Comparison of ENCODE assay signal across 8 cellular contexts in genomic region chr22:39309364-39309861, GRCh38. TPM values are rescaled to one million over a fixed set of nuclear protein-coding genes. Genes with fewer than 3 reads are reported as not detected.
DNase-seq lines count a peak whose midpoint lies in the region; ATAC-seq, FAIRE-seq and TF ChIP-seq lines count a peak whose summit lies in the region.

No MANE protein-coding gene starts in this region.

- peak overlapping the region in 1 of 2 experiments; percentile 56 for H3K14ac ChIP-seq in mesenchymal stem cell (ENCODE audit: low read length in 2 of 2)

- no peak overlapping the region for H3K23ac ChIP-seq in mesenchymal stem cell (ENCODE audit: low read length in 2 of 2)

- no peak for TF ChIP-seq EP300 in A549 (IDR thresholded peaks at IDR 0.05)
- no peak for TF ChIP-seq EP300 in K562 (IDR thresholded peaks at IDR 0.05; ENCODE audit: low read length)

- H3K36me3 ChIP-seq in HEK293 (ENCODE audit: control insufficient read depth in 2 of 2, insufficient read depth in 1 of 2, low read length in 2 of 2) = peaks cover 2 to 45% of the 10 kb centered on the region in 2 experiments
- H3K36me3 ChIP-seq in K562 (ENCODE audit: control insufficient read depth, insufficient read depth, low read length) = peaks cover 27% of the 10 kb centered on the region
- H3K36me3 ChIP-seq in mesenchymal stem cell (ENCODE audit: control insufficient read depth in 1 of 2, insufficient read depth in 2 of 2, low read depth in 1 of 2, low read length in 2 of 2) = peaks cover 31 to 41% of the 10 kb centered on the region in 2 experiments

- FAIRE-seq in A549 (lab: Jason Lieb, UNC) = no peak
- FAIRE-seq in K562 (lab: Jason Lieb, UNC) = no peak

- H2AFZ ChIP-seq in K562 (ENCODE audit: low read depth, low read length) (0 out of 2 replicates have a peak overlapping the region, but pooled peaks have one; percentile 39), mesenchymal stem cell (ENCODE audit: low read depth, low read length) (no peak overlapping the region)

- peaks cover 3% of the 10 kb centered on the region for H3K9me1 ChIP-seq in K562 (ENCODE audit: control insufficient read depth, insufficient read depth, low read length)

- BruUV-seq in K562 (replicated peaks; lab: Mats Ljungman, UMichigan) = no TSS peak

- ATAC-seq in A549 (peak; percentile 41 to 48), K562 (no peak), HG03439 (IDR thresholded peaks at IDR 0.05; ENCODE audit: unreplicated experiment) (no peak)

- no peak for DNase-seq in A549 (ENCODE audit: low read depth in 1 of 2, low spot score in 1 of 2)
- peak in 1 of 4 experiments; percentile 47 for DNase-seq in K562 (ENCODE audit: extremely low read depth in 1 of 4, low spot score in 3 of 4)
- DNase-seq in mesenchymal stem cell = peak; percentile 82
- DNase-seq in NCI-H2171 (lab: John Stamatoyannopoulos, UW) = no peak
- DNase-seq in epidermal melanocyte (ENCODE audit: insufficient read length, low spot score) = no peak
- DNase-seq in NCI-H187 treated with DMSO at 0.1 percent for 48 hours (lab: John Stamatoyannopoulos, UW) = no peak

- H3K27ac ChIP-seq in A549 (peak overlapping the region; percentile 94 to 95), HEK293 (ENCODE audit: extremely low read depth, low read depth, low read length) (peak overlapping the region; percentile 49), K562 (ENCODE audit: extremely low read depth, low read depth, low read length) (peak overlapping the region; percentile 55; the same call in 1 of the 3 replicates), mesenchymal stem cell (ENCODE audit: low read length, poor library complexity, severe bottlenecking) (peak overlapping the region; percentile 89)

- H3K9ac ChIP-seq in K562 (ENCODE audit: insufficient read depth in 1 of 2, low read depth in 2 of 2, low read length in 2 of 2) = 0 out of 4 replicates have a peak overlapping the region, but pooled peaks of 1 of the 2 experiments have one; percentile 3
- H3K9ac ChIP-seq in mesenchymal stem cell (ENCODE audit: low read length) = no peak overlapping the region

- peaks cover 31% of the 10 kb centered on the region for H4K20me1 ChIP-seq in K562 (replicated peaks; ENCODE audit: control insufficient read depth, insufficient read depth, low read length)

- CTCF ChIA-PET in A549 (lab: Yijun Ruan, JAX) (interaction anchor here (0.6 to 4.6 kb wide), 12 partner anchors 9 to 138 kb away, joined by 3 to 96 read pairs (median 4); partner anchors contain the start of gene PDGFB), HEK293 (lab: Yijun Ruan, JAX) (interaction anchor here (0.5 to 2.5 kb wide), 11 partner anchors 9 to 1663 kb away, joined by 3 to 23 read pairs (median 5); partner anchors contain the start of gene PDGFB), K562 (lab: Yijun Ruan, JAX; ENCODE audit: low intra/inter-chr PET ratio) (no interaction called here)

- H2BK12ac ChIP-seq in mesenchymal stem cell (ENCODE audit: low read length in 2 of 2) = peak overlapping the region; percentile 22 to 96

- peak overlapping the region; percentile 52 for H4K91ac ChIP-seq in mesenchymal stem cell (ENCODE audit: low read length)

- H3K4me3 ChIP-seq in A549 (no peak overlapping the region), HEK293 (ENCODE audit: low read depth, low read length) (no peak overlapping the region), K562 (no peak overlapping the region), mesenchymal stem cell (ENCODE audit: insufficient read depth in 1 of 2, low read depth in 1 of 2, low read length in 2 of 2) (peak overlapping the region in 1 of 2 experiments; percentile 46)

- intact Hi-C loops in K562 (cut with micrococcal nuclease) = loop anchor here (10.0 kb wide), 1 partner anchor 65 kb away; the partner anchor contains the start of gene PDGFB

- no peak overlapping the region for H4K8ac ChIP-seq in mesenchymal stem cell (ENCODE audit: low read length)

- H3K4me2 ChIP-seq in A549 = peak overlapping the region; percentile 83
- H3K4me2 ChIP-seq in K562 (ENCODE audit: insufficient read depth, low read length) = peak overlapping the region; percentile 52; the same call in 1 of the 2 replicates
- peak overlapping the region; percentile 15 for H3K4me2 ChIP-seq in mesenchymal stem cell (ENCODE audit: low read length, poor library complexity, severe bottlenecking)

- H2BK120ac ChIP-seq in mesenchymal stem cell (ENCODE audit: low read depth, low read length) = peak overlapping the region; percentile 1

- peak overlapping the region; percentile 84 to 92 for H3K18ac ChIP-seq in mesenchymal stem cell (ENCODE audit: low read depth in 1 of 2, low read length in 2 of 2)

- no peaks in the 10 kb centered on the region for H3K9me3 ChIP-seq in A549
- H3K9me3 ChIP-seq in HEK293 (ENCODE audit: control insufficient read depth, insufficient read depth, low read depth, low read length) = no peaks in the 10 kb centered on the region
- no peaks in the 10 kb centered on the region for H3K9me3 ChIP-seq in K562 (replicated peaks; ENCODE audit: control insufficient read depth, insufficient read depth, low read depth, low read length)
- no peaks in the 10 kb centered on the region for H3K9me3 ChIP-seq in mesenchymal stem cell (ENCODE audit: control insufficient read depth, low read length)

- peaks cover 57% of the 10 kb centered on the region for H3K4me1 ChIP-seq in A549
- no peaks in the 10 kb centered on the region for H3K4me1 ChIP-seq in HEK293 (ENCODE audit: control insufficient read depth, insufficient read depth, low read length)
- H3K4me1 ChIP-seq in K562 (replicated peaks in 1 of 2; ENCODE audit: control insufficient read depth in 2 of 2, insufficient read depth in 2 of 2, low read length in 2 of 2) = peaks cover 6 to 46% of the 10 kb centered on the region in 2 experiments; a peak in 4 of 5 replicates
- H3K4me1 ChIP-seq in mesenchymal stem cell (ENCODE audit: control insufficient read depth, insufficient read depth, low read depth, low read length) = peaks cover 62% of the 10 kb centered on the region

- POLR2A ChIA-PET in A549 (lab: Yijun Ruan, JAX) = interaction anchor here (1.2 to 3.4 kb wide), 2 partner anchors 10 to 157 kb away, joined by 3 to 33 read pairs; partner anchors contain the start of genes CBX7 and RPL3
- POLR2A ChIA-PET in HEK293 (lab: Yijun Ruan, JAX) = interaction anchor here (0.6 to 4.7 kb wide), 13 partner anchors 9 to 220 kb away, joined by 3 to 93 read pairs (median 5); partner anchors contain the start of genes CBX7, PDGFB and RPL3
- POLR2A ChIA-PET in K562 (lab: Yijun Ruan, JAX) = interaction anchor here (0.6 to 3.1 kb wide), 5 partner anchors 10 to 162 kb away, joined by 3 to 27 read pairs (median 3); partner anchors contain the start of genes CBX7 and RPL3

- no peak for TF ChIP-seq CTCF in A549 (IDR thresholded peaks at IDR 0.05)
- TF ChIP-seq CTCF in HEK293 (tag by site-specific recombination; IDR thresholded peaks at IDR 0.05) = 0 out of 2 replicates have a peak, but pooled peaks have one; percentile 19
- peak; percentile 8 to 42 (median 22); a peak in 5 of 6 replicates for TF ChIP-seq CTCF in K562 (IDR thresholded peaks at IDR 0.05 in 2 of 3, conservative IDR thresholded peaks at IDR 0.05 in 1 of 3; ENCODE audit: insufficient read depth in 2 of 3, low read depth in 1 of 3, low read length in 3 of 3)

- peak overlapping the region; percentile 32 to 80 for H3K4ac ChIP-seq in mesenchymal stem cell (ENCODE audit: low read depth in 1 of 2, low read length in 2 of 2)

- peaks cover 7% of the 10 kb centered on the region for H3K79me2 ChIP-seq in K562 (ENCODE audit: control insufficient read depth, insufficient read depth, low read length)

- TF ChIP-seq POLR2A in A549 (IDR thresholded peaks at IDR 0.05; ENCODE audit: low read length) (no peak), K562 (conservative IDR thresholded peaks at IDR 0.05) (no peak)

- in situ Hi-C loops in K562 (cut with MboI) = loop anchor here (5.0 kb wide), 1 partner anchor 137 kb away; no protein-coding TSS in a partner anchor

- H2AK5ac ChIP-seq in mesenchymal stem cell (ENCODE audit: low read length, severe bottlenecking) = peak overlapping the region; percentile 82

- TF ChIP-seq RAD21 in A549 (conservative IDR thresholded peaks at IDR 0.05 in 1 of 2, IDR thresholded peaks at IDR 0.05 in 1 of 2) (0 out of 5 replicates have a peak, but pooled peaks of 1 of the 2 experiments have one; percentile 1), K562 (CRISPR knock-in tag; conservative IDR thresholded peaks at IDR 0.05 in 1 of 2, IDR thresholded peaks at IDR 0.05 in 1 of 2) (no peak)

- no peaks in the 10 kb centered on the region for H3K27me3 ChIP-seq in K562 (ENCODE audit: control insufficient read depth in 2 of 2, insufficient read depth in 2 of 2, low read length in 2 of 2)
- no peaks in the 10 kb centered on the region for H3K27me3 ChIP-seq in mesenchymal stem cell (ENCODE audit: control insufficient read depth in 1 of 2, insufficient read depth in 1 of 2, low read length in 2 of 2)

- peak overlapping the region; percentile 25 for H2BK5ac ChIP-seq in mesenchymal stem cell (ENCODE audit: low read depth, low read length, poor library complexity, severe bottlenecking)

- H2BK15ac ChIP-seq in mesenchymal stem cell (ENCODE audit: low read depth, poor library complexity, severe bottlenecking) = no peak overlapping the region

- H3K79me1 ChIP-seq in mesenchymal stem cell (replicated peaks; ENCODE audit: low read length, poor library complexity, severe bottlenecking) = no peaks in the 10 kb centered on the region

- WGBS in A549 (ENCODE audit: missing lambda C conversion rate) = 53% methylated on average over 12 of the region's 18 CpGs
- WGBS in K562 (ENCODE audit: insufficient coverage, low coverage, missing lambda C conversion rate) = 66% methylated on average over 15 of the region's 18 CpGs
- WGBS in mesenchymal stem cell = 35% methylated on average over 18 of the region's 18 CpGs

RNA-seq across cellular contexts. Expression of gene RPL3, which starts 10.0 kb away (rescaled TPM):
- 1,852 and 1,921 TPM in 2 replicates for polyA plus RNA-seq in A549 (2011; rRNA removed)
- 3,052 and 3,485 TPM in 2 replicates for polyA plus RNA-seq in A549 (2012; cell fraction: cytosol; rRNA removed)
- 1,995 and 2,105 TPM in 2 replicates for polyA plus RNA-seq in A549 (2012; cell fraction: nucleus; rRNA removed)
- polyA plus RNA-seq in A549 (2017; fragmentation: RNase III; extraction: RNeasy Plus Mini Kit Qiagen cat#74134 plus additional on column Dnase treatment) = 1,908 to 2,151 TPM (median 1,965 TPM) in 3 replicates
- 1,682 and 1,944 TPM in 2 replicates for polyA minus RNA-seq in A549 (2011; rRNA and poly(A)+ RNA removed)
- 772 and 1,506 TPM in 2 replicates for total RNA-seq in K562 (2011; cell fraction: chromatin; rRNA removed; ENCODE audit: low replicate concordance)
- total RNA-seq in K562 (2011; cell fraction: nucleolus; rRNA removed) = 1,570 and 1,591 TPM in 2 replicates
- total RNA-seq in K562 (2011; cell fraction: nucleoplasm; rRNA removed) = 1,390 and 1,690 TPM in 2 replicates
- 2,245 and 2,417 TPM in 2 replicates for total RNA-seq in K562 (2014; rRNA removed)
- total RNA-seq in K562 (2014; rRNA removed; fragmentation: Illumina TruSeq; extraction: Trizol) = 1,384 and 1,624 TPM in 2 replicates
- 1,989 and 2,037 TPM in 2 replicates for total RNA-seq in K562 (2015; rRNA removed; fragmentation: Illumina TruSeq; extraction: Trizol)
- 1,960 and 1,995 TPM in 2 replicates for total RNA-seq in K562 (2021)
- 3,220 and 3,989 TPM in 2 replicates for polyA plus RNA-seq in K562 (2011; rRNA removed)
- 4,199 and 5,450 TPM in 2 replicates for polyA plus RNA-seq in K562 (2011; cell fraction: cytosol; rRNA removed)
- 2,091 and 2,598 TPM in 2 replicates for polyA plus RNA-seq in K562 (2011; cell fraction: nucleus; rRNA removed)
- polyA plus RNA-seq in K562 (2012) = 3,035 and 4,256 TPM in 2 replicates
- 2,565 and 2,747 TPM in 2 replicates for polyA plus RNA-seq in K562 (2014; fragmentation: Illumina TruSeq; extraction: Trizol)
- polyA plus RNA-seq in K562 (2014; fragmentation: Nextera tagmentation; extraction: Ambion mirVana) = 1,000 to 10,000 TPM; 3,338 to 4,066 TPM
- 2,749 and 3,057 TPM in 2 replicates for polyA plus RNA-seq in K562 (2014; rRNA removed)
- 1,664 and 1,688 TPM in 2 replicates for polyA minus RNA-seq in K562 (2011; rRNA and poly(A)+ RNA removed)
- 1,079 and 1,282 TPM in 2 replicates for polyA minus RNA-seq in K562 (2011; cell fraction: cytosol; rRNA and poly(A)+ RNA removed)
- polyA minus RNA-seq in K562 (2011; cell fraction: nucleus; rRNA and poly(A)+ RNA removed) = 554 and 1,072 TPM in 2 replicates
- polyA plus RNA-seq in mesenchymal stem cell (2013, experiment 1 of 2) = 1,826 TPM
- 1,787 TPM for polyA plus RNA-seq in mesenchymal stem cell (2013, experiment 2 of 2)

RNA-seq across cellular contexts. Expression of gene SYNGR1, which starts 40.4 kb away (rescaled TPM):
- 6.7 and 7.9 TPM in 2 replicates for polyA plus RNA-seq in A549 (2011; rRNA removed)
- polyA plus RNA-seq in A549 (2012; cell fraction: cytosol; rRNA removed) = 27.4 and 39.6 TPM in 2 replicates
- 41.2 and 57.0 TPM in 2 replicates for polyA plus RNA-seq in A549 (2012; cell fraction: nucleus; rRNA removed)
- polyA plus RNA-seq in A549 (2017; fragmentation: RNase III; extraction: RNeasy Plus Mini Kit Qiagen cat#74134 plus additional on column Dnase treatment) = 10.9 to 14.5 TPM (median 11.7 TPM) in 3 replicates
- 2.6 and 5.5 TPM in 2 replicates for polyA minus RNA-seq in A549 (2011; rRNA and poly(A)+ RNA removed)
- total RNA-seq in K562 (2011; cell fraction: chromatin; rRNA removed; ENCODE audit: low replicate concordance) = 9.8 and 30.7 TPM in 2 replicates
- 20.4 and 25.8 TPM in 2 replicates for total RNA-seq in K562 (2011; cell fraction: nucleolus; rRNA removed)
- 17.7 and 21.5 TPM in 2 replicates for total RNA-seq in K562 (2011; cell fraction: nucleoplasm; rRNA removed)
- total RNA-seq in K562 (2014; rRNA removed) = 3.6 and 6.9 TPM in 2 replicates
- 1.4 and 2.1 TPM in 2 replicates for total RNA-seq in K562 (2014; rRNA removed; fragmentation: Illumina TruSeq; extraction: Trizol)
- total RNA-seq in K562 (2015; rRNA removed; fragmentation: Illumina TruSeq; extraction: Trizol) = 3.2 and 3.3 TPM in 2 replicates
- 12.5 and 13.6 TPM in 2 replicates for total RNA-seq in K562 (2021)
- polyA plus RNA-seq in K562 (2011; rRNA removed) = 10.6 and 16.2 TPM in 2 replicates
- polyA plus RNA-seq in K562 (2011; cell fraction: cytosol; rRNA removed) = 20.6 and 62.9 TPM in 2 replicates
- 38.1 and 50.4 TPM in 2 replicates for polyA plus RNA-seq in K562 (2011; cell fraction: nucleus; rRNA removed)
- polyA plus RNA-seq in K562 (2012) = 11.2 and 11.6 TPM in 2 replicates
- polyA plus RNA-seq in K562 (2014; fragmentation: Illumina TruSeq; extraction: Trizol) = 5.5 and 10.0 TPM in 2 replicates
- 1 to 10 TPM; 1.8 to 2.3 TPM for polyA plus RNA-seq in K562 (2014; fragmentation: Nextera tagmentation; extraction: Ambion mirVana)
- 13.7 and 15.9 TPM in 2 replicates for polyA plus RNA-seq in K562 (2014; rRNA removed)
- 3.3 and 3.6 TPM in 2 replicates for polyA minus RNA-seq in K562 (2011; rRNA and poly(A)+ RNA removed)
- 10.2 and 12.4 TPM in 2 replicates for polyA minus RNA-seq in K562 (2011; cell fraction: cytosol; rRNA and poly(A)+ RNA removed)
- polyA minus RNA-seq in K562 (2011; cell fraction: nucleus; rRNA and poly(A)+ RNA removed) = 10.4 and 13.6 TPM in 2 replicates
- polyA plus RNA-seq in mesenchymal stem cell (2013, experiment 1 of 2) = 22.3 TPM
- 22.9 TPM for polyA plus RNA-seq in mesenchymal stem cell (2013, experiment 2 of 2)

Comparison
In these comparisons a context has a peak if more than half of its experiments do, and no peak if none do; other contexts are left out.
1. ATAC-seq: peak in A549 (2 of 2); none in K562 (single experiment) and HG03439 (single experiment).
2. H3K4me2 ChIP-seq: peak in every context shown above with its lines; median percentile 83 in A549; 52 in K562; 15 in mesenchymal stem cell.
3. Peak in every context shown above with its lines, with median percentiles within 50 percentile points of each other: H3K27ac ChIP-seq.